ENCODE assay signal across 8 cellular contexts in genomic region chr4:16581117-16581516, GRCh38.
"Had no signal": no experiment of that assay in that cellular context is flagged by ENCODE, and none has a peak within 500 bp of the region (broad histone marks: within the 10 kb centered on the region; RNA-seq: fewer than 3 reads in every experiment).

No MANE protein-coding gene starts in this region.

- DNase-seq: GDM1, GF-D8 had no signal

- FAIRE-seq: G401.6, GM12878, GM12891, GM12892, GM18507, GM19239 had no signal

- ATAC-seq: GM12878 had no signal

- H3K4me3 ChIP-seq: GM12878 had no signal
